8 cellular contexts compared by ENCODE assay signal in the genomic region with DNA sequence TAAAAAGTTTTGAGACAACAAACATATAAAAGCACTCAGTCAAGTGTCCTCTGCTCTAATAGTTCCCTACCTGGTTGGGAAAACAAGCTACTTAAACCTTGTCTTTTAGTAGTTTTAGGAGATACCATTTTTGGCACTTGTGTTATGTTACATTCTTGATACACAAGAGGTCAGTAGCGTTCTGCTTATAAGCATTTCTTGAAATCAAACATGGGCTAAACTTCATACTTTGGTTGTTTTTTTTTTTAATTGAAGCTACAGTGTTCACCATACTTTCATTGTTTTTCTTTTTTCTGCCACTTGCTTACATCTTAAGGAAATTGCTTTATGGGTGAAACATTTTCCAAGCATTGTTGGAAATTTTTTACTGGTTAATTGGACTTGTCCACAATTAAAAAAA. TPM values are rescaled to one million over a fixed set of nuclear protein-coding genes. Genes with fewer than 3 reads are reported as not detected.
DNase-seq lines count a peak whose midpoint lies in the region; ATAC-seq and TF ChIP-seq lines count a peak whose summit lies in the region.

No MANE protein-coding gene starts in this region.

- TF ChIP-seq CTCF in astrocyte of the spinal cord (IDR thresholded peaks at IDR 0.05; ENCODE audit: low read depth, low read length) (peak; percentile 39), upper lobe of left lung (IDR thresholded peaks at IDR 0.05) (peak in 2 of 6 experiments; percentile 24 to 33)

- H3K23ac ChIP-seq in mesenchymal stem cell (ENCODE audit: low read length in 2 of 2) = no peak overlapping the region

- no peaks in the 10 kb centered on the region for H3K9me3 Mint-ChIP-seq in activated CD4-positive, alpha-beta T cell treated with anti-CD3 and anti-CD28 coated beads for 36 hours (ENCODE audit: low read depth)

- no peak overlapping the region for H3K14ac ChIP-seq in mesenchymal stem cell (ENCODE audit: low read length in 2 of 2)

- H3K79me1 ChIP-seq in mesenchymal stem cell (replicated peaks; ENCODE audit: low read length, poor library complexity, severe bottlenecking) = no peaks in the 10 kb centered on the region

- POLR2A ChIA-PET in activated CD4-positive, alpha-beta T cell treated with anti-CD3 and anti-CD28 coated beads for 36 hours (lab: Charles Lee) = interaction anchor here (0.6 kb wide), 1 partner anchor 50 kb away, joined by 4 read pairs; no protein-coding TSS in a partner anchor

- peaks cover 6% of the 10 kb centered on the region for H3K36me3 Mint-ChIP-seq in activated CD4-positive, alpha-beta T cell treated with anti-CD3 and anti-CD28 coated beads for 36 hours (ENCODE audit: low read depth)

- ATAC-seq in activated CD4-positive, alpha-beta T cell treated with anti-CD3 and anti-CD28 coated beads for 36 hours = peak; percentile 47
- ATAC-seq in HG03175 (IDR thresholded peaks at IDR 0.05; ENCODE audit: unreplicated experiment) (no peak), upper lobe of left lung (ENCODE audit: low FRiP score in 2 of 2) (no peak)

- no peak overlapping the region for H2BK5ac ChIP-seq in mesenchymal stem cell (ENCODE audit: low read depth, low read length, poor library complexity, severe bottlenecking)

- no peak overlapping the region for H3K27ac ChIP-seq in mesenchymal stem cell (ENCODE audit: low read length, poor library complexity, severe bottlenecking)
- H3K27ac ChIP-seq in upper lobe of left lung = no peak overlapping the region

- H2AK5ac ChIP-seq in mesenchymal stem cell (ENCODE audit: low read length, severe bottlenecking) = no peak overlapping the region

- H3K27me3 ChIP-seq in mesenchymal stem cell (ENCODE audit: control insufficient read depth in 1 of 2, insufficient read depth in 1 of 2, low read length in 2 of 2) = no peaks in the 10 kb centered on the region
- H3K27me3 ChIP-seq in upper lobe of left lung = no peaks in the 10 kb centered on the region

- in situ Hi-C loops in astrocyte of the spinal cord (cut with HindIII; ENCODE audit: low sequenced_read_pairs) = no loop called here

- no peak overlapping the region for H2AFZ ChIP-seq in mesenchymal stem cell (ENCODE audit: low read depth, low read length)

- H3K27me3 Mint-ChIP-seq in activated CD4-positive, alpha-beta T cell treated with anti-CD3 and anti-CD28 coated beads for 36 hours = no peaks in the 10 kb centered on the region

- no peak overlapping the region for H3K18ac ChIP-seq in mesenchymal stem cell (ENCODE audit: low read depth in 1 of 2, low read length in 2 of 2)

- H3K4me1 ChIP-seq in mesenchymal stem cell (ENCODE audit: control insufficient read depth, insufficient read depth, low read depth, low read length) (no peaks in the 10 kb centered on the region), upper lobe of left lung (no peaks in the 10 kb centered on the region)

- no peak overlapping the region for H2BK15ac ChIP-seq in mesenchymal stem cell (ENCODE audit: low read depth, poor library complexity, severe bottlenecking)

- H3K9me3 ChIP-seq in mesenchymal stem cell (ENCODE audit: control insufficient read depth, low read length) = no peaks in the 10 kb centered on the region
- H3K9me3 ChIP-seq in upper lobe of left lung = no peaks in the 10 kb centered on the region

- CTCF ChIA-PET in activated CD4-positive, alpha-beta T cell treated with anti-CD3 and anti-CD28 coated beads for 36 hours (lab: Charles Lee) = interaction anchor here (1.0 to 2.1 kb wide), 5 partner anchors 10 to 565 kb away, joined by 3 to 19 read pairs (median 5); no protein-coding TSS in a partner anchor

- DNase-seq in activated CD4-positive, alpha-beta T cell treated with anti-CD3 and anti-CD28 coated beads for 36 hours = no peak
- no peak for DNase-seq in activated CD4-positive, alpha-beta T cell treated with anti-CD3 and anti-CD28 coated beads for 48 hours
- peak; percentile 67 for DNase-seq in NCI-H146 (lab: John Stamatoyannopoulos, UW)
- DNase-seq in astrocyte of the spinal cord (ENCODE audit: low read depth, low spot score) = peak; percentile 59
- peak; percentile 60 for DNase-seq in mesenchymal stem cell
- DNase-seq in upper lobe of left lung = no peak
- no peak for DNase-seq in activated CD4-positive, CD25-positive, alpha-beta regulatory T cell (lab: John Stamatoyannopoulos, UW)

- no peak overlapping the region for H3K27ac Mint-ChIP-seq in activated CD4-positive, alpha-beta T cell treated with anti-CD3 and anti-CD28 coated beads for 36 hours

- no peak overlapping the region for H3K9ac ChIP-seq in mesenchymal stem cell (ENCODE audit: low read length)

- intact Hi-C loops in activated CD4-positive, alpha-beta T cell treated with anti-CD3 and anti-CD28 coated beads for 36 hours (cut with DNase I, micrococcal nuclease) = loop anchor here (1.0 to 5.0 kb wide), 6 partner anchors 96 to 626 kb away; no protein-coding TSS in a partner anchor

- H4K8ac ChIP-seq in mesenchymal stem cell (ENCODE audit: low read length) = no peak overlapping the region

- no CpG with 5 or more reads among the region's 1 CpG for WGBS in mesenchymal stem cell
- 30 to 42% methylated on average over 1 of the region's 1 CpG for WGBS in upper lobe of left lung, 2 donors

- H3K4me3 Mint-ChIP-seq in activated CD4-positive, alpha-beta T cell treated with anti-CD3 and anti-CD28 coated beads for 36 hours = no peak overlapping the region

- no peak overlapping the region for H2BK120ac ChIP-seq in mesenchymal stem cell (ENCODE audit: low read depth, low read length)

- no peak overlapping the region for H2BK12ac ChIP-seq in mesenchymal stem cell (ENCODE audit: low read length in 2 of 2)

- no peak overlapping the region for H3K4me2 ChIP-seq in mesenchymal stem cell (ENCODE audit: low read length, poor library complexity, severe bottlenecking)

- no peak overlapping the region for H3K4me3 ChIP-seq in astrocyte of the spinal cord (ENCODE audit: low read depth, low read length)
- no peak overlapping the region for H3K4me3 ChIP-seq in mesenchymal stem cell (ENCODE audit: insufficient read depth in 1 of 2, low read depth in 1 of 2, low read length in 2 of 2)
- no peak overlapping the region for H3K4me3 ChIP-seq in upper lobe of left lung

- no peak overlapping the region for H4K91ac ChIP-seq in mesenchymal stem cell (ENCODE audit: low read length)

- H3K36me3 ChIP-seq in mesenchymal stem cell (ENCODE audit: control insufficient read depth in 1 of 2, insufficient read depth in 2 of 2, low read depth in 1 of 2, low read length in 2 of 2) (peaks cover 0 to 10% of the 10 kb centered on the region in 2 experiments), upper lobe of left lung (peaks cover 0 to 10% (median 0%) of the 10 kb centered on the region in 4 donors)

- peaks cover 3% of the 10 kb centered on the region for H3K4me1 Mint-ChIP-seq in activated CD4-positive, alpha-beta T cell treated with anti-CD3 and anti-CD28 coated beads for 36 hours

- TF ChIP-seq POLR2A in upper lobe of left lung (IDR thresholded peaks at IDR 0.05) = no peak

- no peak overlapping the region for H3K4ac ChIP-seq in mesenchymal stem cell (ENCODE audit: low read depth in 1 of 2, low read length in 2 of 2)

- no peak for TF ChIP-seq EP300 in upper lobe of left lung (IDR thresholded peaks at IDR 0.05)

RNA-seq across cellular contexts. Expression of a gene that starts 12.9 kb away (rescaled TPM):
- total RNA-seq in activated CD4-positive, alpha-beta T cell treated with anti-CD3 and anti-CD28 coated beads for 36 hours = 10 to 100 TPM in 1 of 2 experiments, 1 to 10 TPM in 1; 9.0 to 12.3 TPM
- 11.7 TPM for polyA plus RNA-seq in mesenchymal stem cell (2013, experiment 1 of 2)
- 11.3 TPM for polyA plus RNA-seq in mesenchymal stem cell (2013, experiment 2 of 2)
- 10 to 100 TPM; 19.5 to 35.6 (median 30.1) TPM for total RNA-seq in upper lobe of left lung

RNA-seq across cellular contexts. Expression of a gene that starts 13.3 kb away (rescaled TPM):
- 10 to 100 TPM; 64.8 to 75.4 TPM for total RNA-seq in activated CD4-positive, alpha-beta T cell treated with anti-CD3 and anti-CD28 coated beads for 36 hours
- polyA plus RNA-seq in mesenchymal stem cell (2013, experiment 1 of 2) = 31.7 TPM
- polyA plus RNA-seq in mesenchymal stem cell (2013, experiment 2 of 2) = 30.4 TPM
- 10 to 100 TPM; 10.5 to 59.5 (median 28.4) TPM for total RNA-seq in upper lobe of left lung

Comparison
In these comparisons a context has a peak if more than half of its experiments do, and no peak if none do; other contexts are left out.
1. DNase-seq: peak in NCI-H146 (single experiment), astrocyte of the spinal cord (single experiment) and mesenchymal stem cell (single experiment); none in activated CD4-positive, alpha-beta T cell treated with anti-CD3 and anti-CD28 coated beads for 36 hours (single experiment), activated CD4-positive, alpha-beta T cell treated with anti-CD3 and anti-CD28 coated beads for 48 hours (single experiment), upper lobe of left lung (0 of 2) and activated CD4-positive, CD25-positive, alpha-beta regulatory T cell (0 of 4).